Comparison of ENCODE assay signal across 9 cellular contexts in the genomic region with DNA sequence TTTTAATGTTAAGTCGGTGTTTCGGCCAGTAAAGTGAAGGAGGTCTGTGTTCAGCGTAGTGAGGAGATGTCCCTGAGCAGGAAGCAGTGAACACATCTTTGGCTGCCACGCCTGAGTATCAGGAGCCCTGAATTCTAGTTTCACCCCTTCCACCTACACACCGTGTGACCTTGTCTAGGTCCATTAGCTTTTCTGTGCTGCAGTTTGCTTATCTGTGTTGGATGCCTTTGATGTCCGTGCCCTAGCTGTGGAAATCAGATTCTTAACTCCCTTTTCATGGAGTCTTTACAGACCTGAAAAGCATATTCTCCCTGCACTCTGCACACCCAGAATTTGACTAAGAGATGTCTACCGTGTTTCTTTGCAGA. TPM values are rescaled to one million over a fixed set of nuclear protein-coding genes. Genes with fewer than 3 reads are reported as not detected.
DNase-seq lines count a peak whose midpoint lies in the region; ATAC-seq and TF ChIP-seq lines count a peak whose summit lies in the region.
"Had no signal": no experiment of that assay in that cellular context is flagged by ENCODE, and none has a peak within 500 bp of the region (broad histone marks: within the 10 kb centered on the region; RNA-seq: fewer than 3 reads in every experiment).

No MANE protein-coding gene starts in this region.

- no peaks in the 10 kb centered on the region for H3K9me3 ChIP-seq in Caco-2
- H3K9me3 ChIP-seq in upper lobe of right lung: no peaks in the 10 kb centered on the region

- H3K4me1 Mint-ChIP-seq in Caco-2 (ENCODE audit: low read depth, unreplicated experiment): peaks cover 15% of the 10 kb centered on the region
- H3K4me1 Mint-ChIP-seq in chondrocyte (ENCODE audit: low read depth): peaks cover 48% of the 10 kb centered on the region
- H3K4me1 Mint-ChIP-seq in memory B cell: peaks cover 25% of the 10 kb centered on the region

- BruUV-seq in Caco-2 (replicated peaks; lab: Mats Ljungman, UMichigan): TSS peak; percentile 61

- POLR2A ChIA-PET in Caco-2 (lab: Charles Lee): interaction anchor here (0.6 to 1.2 kb wide), 3 partner anchors 9 to 21 kb away, joined by 3 to 5 read pairs (median 3); no protein-coding TSS in a partner anchor

- ATAC-seq in GM21528 (IDR thresholded peaks at IDR 0.05; ENCODE audit: low FRiP score, unreplicated experiment) (peak; percentile 33), memory B cell (ENCODE audit: low read depth) (no peak), upper lobe of right lung (peak; percentile 18)

- H3K4me3 ChIP-seq in Caco-2 (ENCODE audit: low read depth, low read length) (peak overlapping the region; percentile 74), NB4 (ENCODE audit: low read depth, low read length) (peak overlapping the region; percentile 91), upper lobe of right lung (peak overlapping the region; percentile 88)

- H3K27me3 ChIP-seq in Caco-2 (replicated peaks; ENCODE audit: control insufficient read depth, insufficient read depth, low read length): no peaks in the 10 kb centered on the region
- no peaks in the 10 kb centered on the region for H3K27me3 ChIP-seq in upper lobe of right lung

- H3K36me3 Mint-ChIP-seq in Caco-2 (ENCODE audit: insufficient read depth, unreplicated experiment) (peaks cover 14% of the 10 kb centered on the region), chondrocyte (ENCODE audit: low read depth) (no peaks in the 10 kb centered on the region), memory B cell (peaks cover 11% of the 10 kb centered on the region)

- H3K4me3 Mint-ChIP-seq in Caco-2 (ENCODE audit: unreplicated experiment) (peak overlapping the region; percentile 92), chondrocyte (ENCODE audit: unreplicated experiment) (peak overlapping the region; percentile 87), memory B cell (peak overlapping the region; percentile 87)

- H3K27ac Mint-ChIP-seq in Caco-2 (ENCODE audit: unreplicated experiment): peak overlapping the region; percentile 98
- H3K27ac Mint-ChIP-seq in chondrocyte (ENCODE audit: unreplicated experiment): peak overlapping the region; percentile 92
- peak overlapping the region; percentile 96 for H3K27ac Mint-ChIP-seq in memory B cell

- peak overlapping the region; percentile 92 for H3K27ac ChIP-seq in upper lobe of right lung

- TF ChIP-seq CTCF in Caco-2 (IDR thresholded peaks at IDR 0.05; ENCODE audit: insufficient read depth in 1 of 2, low read depth in 1 of 2, low read length in 1 of 2, severe bottlenecking in 1 of 2, unreplicated experiment in 1 of 2) (no peak), NB4 (IDR thresholded peaks at IDR 0.05; ENCODE audit: low read depth, low read length) (no peak), chondrocyte (IDR thresholded peaks at IDR 0.05) (no peak), upper lobe of right lung (IDR thresholded peaks at IDR 0.05) (no peak)

- intact Hi-C loops in Caco-2 (cut with micrococcal nuclease; ENCODE audit: unreplicated experiment): no loop called here
- intact Hi-C loops in upper lobe of right lung (cut with DNase I): no loop called here

- H3K4me1 ChIP-seq in Caco-2 (peaks cover 16% of the 10 kb centered on the region), upper lobe of right lung (peaks cover 50% of the 10 kb centered on the region)

- no peak for TF ChIP-seq POLR2A in NB4 (IDR thresholded peaks at IDR 0.05; ENCODE audit: extremely low read depth, insufficient read length)

- H3K9me3 Mint-ChIP-seq in Caco-2 (ENCODE audit: unreplicated experiment) (no peaks in the 10 kb centered on the region), chondrocyte (ENCODE audit: low read depth) (no peaks in the 10 kb centered on the region), memory B cell (no peaks in the 10 kb centered on the region)

- peak in 1 of 2 experiments; percentile 36 for DNase-seq in Caco-2
- DNase-seq in NB4 (ENCODE audit: low read depth): no peak
- no peak for DNase-seq in chondrocyte (ENCODE audit: low spot score)
- DNase-seq in memory B cell (ENCODE audit: low spot score in 2 of 2): no peak
- no peak for DNase-seq in upper lobe of right lung
- no peak for DNase-seq in AG08395 (ENCODE audit: low spot score)
- DNase-seq in GOT3 (lab: John Stamatoyannopoulos, UW): no peak

- no peaks in the 10 kb centered on the region for H3K36me3 ChIP-seq in Caco-2 (ENCODE audit: control insufficient read depth, insufficient read depth, low read length)
- H3K36me3 ChIP-seq in upper lobe of right lung: peaks cover 5% of the 10 kb centered on the region

- no peaks in the 10 kb centered on the region for H3K27me3 Mint-ChIP-seq in Caco-2 (ENCODE audit: insufficient read depth, unreplicated experiment)
- no peaks in the 10 kb centered on the region for H3K27me3 Mint-ChIP-seq in chondrocyte (ENCODE audit: low read depth)
- no peaks in the 10 kb centered on the region for H3K27me3 Mint-ChIP-seq in memory B cell

- CTCF ChIA-PET in Caco-2 (lab: Charles Lee): interaction anchor here (1.2 to 1.4 kb wide), 2 partner anchors 14 to 347 kb away, joined by 5 read pairs; no protein-coding TSS in a partner anchor

RNA-seq across cellular contexts. Expression of a gene that starts 0.6 kb away (rescaled TPM):
- total RNA-seq in Caco-2 (2022) (36.7 and 45.5 TPM in 2 replicates), chondrocyte (36.3 to 37.7 TPM (median 37.4 TPM) in 3 replicates), upper lobe of right lung (67.1 TPM)

RNA-seq across cellular contexts. Expression of a gene that starts 49.0 kb away (rescaled TPM):
- not detected in 2 replicates for total RNA-seq in Caco-2 (2022)
- not detected in 3 replicates for total RNA-seq in chondrocyte
- total RNA-seq in upper lobe of right lung: not detected
- total RNA-seq: SK-MEL-5 had no signal
